Comparison of ENCODE assay signal across 8 cellular contexts in the genomic region with DNA sequence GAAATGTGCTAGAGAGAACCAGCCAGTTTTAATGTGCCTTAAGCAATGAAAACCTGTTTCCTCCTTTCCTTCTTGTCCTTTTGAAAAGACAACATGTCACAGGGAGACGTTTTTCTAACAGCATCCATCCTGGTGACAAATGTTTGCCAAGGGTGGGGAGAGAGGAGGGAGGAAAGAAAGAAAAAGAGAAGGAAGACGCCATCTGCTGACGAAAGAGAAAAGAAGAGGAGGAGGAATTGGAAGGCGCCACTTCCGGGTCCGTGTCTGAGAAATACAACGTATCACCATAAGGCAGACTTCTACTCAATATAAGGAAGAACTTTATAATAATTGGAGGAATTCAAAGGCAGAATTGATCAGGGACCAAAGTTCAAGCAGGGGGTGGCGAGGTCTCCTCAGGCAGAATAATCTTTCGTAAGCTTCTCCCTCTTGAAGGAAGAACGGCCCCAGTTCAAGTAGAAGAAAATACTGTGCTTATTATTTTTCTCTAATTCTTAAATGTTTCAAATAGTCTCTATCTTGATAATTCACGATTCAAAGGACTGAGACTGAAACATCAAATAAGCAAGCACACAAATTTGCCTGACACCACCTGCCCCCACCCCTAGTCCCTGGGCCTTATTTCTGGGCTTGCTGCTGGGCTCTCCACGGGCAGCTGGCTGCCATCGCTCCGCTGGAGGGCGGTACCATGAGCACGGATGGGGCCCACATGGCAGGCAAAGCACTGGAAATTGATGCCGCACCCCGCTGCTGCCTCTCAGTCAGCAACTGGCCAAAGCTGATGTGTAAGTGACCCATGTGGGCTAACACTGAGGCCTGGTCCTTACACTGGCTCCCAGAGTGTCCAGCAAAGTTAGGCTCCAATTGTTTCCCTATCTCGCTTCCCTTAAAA.
DNase-seq lines count a peak whose midpoint lies in the region; ATAC-seq and TF ChIP-seq lines count a peak whose summit lies in the region.

No MANE protein-coding gene starts in this region.

- H3K27ac Mint-ChIP-seq in T-cell (peak overlapping the region; percentile 92 to 95), MCF 10A (ENCODE audit: low read depth, unreplicated experiment) (peak overlapping the region; percentile 84)

- H3K4me3 ChIP-seq in LNCaP clone FGC (ENCODE audit: low read depth, low read length) (no peak overlapping the region), spleen (no peak overlapping the region)

- CTCF ChIA-PET in T-cell (lab: Charles Lee) (interaction anchor here (0.6 to 2.0 kb wide), 12 partner anchors 11 to 113 kb away, joined by 3 to 16 read pairs (median 6); no protein-coding TSS in a partner anchor), MCF 10A (lab: Yijun Ruan, JAX) (interaction anchor here (0.6 to 4.0 kb wide), 24 partner anchors 9 to 1595 kb away, joined by 3 to 33 read pairs (median 5); no protein-coding TSS in a partner anchor)

- no TSS peak for BruUV-seq in MCF 10A (replicated peaks; lab: Mats Ljungman, UMichigan)

- peak; percentile 71 for TF ChIP-seq CTCF in LNCaP clone FGC (IDR thresholded peaks at IDR 0.05; ENCODE audit: control insufficient read depth, extremely low read depth, insufficient read depth)
- peak; percentile 58 for TF ChIP-seq CTCF in MCF 10A (IDR thresholded peaks at IDR 0.05; ENCODE audit: unreplicated experiment)
- peak; percentile 38 to 80 (median 73) for TF ChIP-seq CTCF in spleen (IDR thresholded peaks at IDR 0.05 in 8 of 11, conservative IDR thresholded peaks at IDR 0.05 in 3 of 11)

- peaks cover 0 to 6% (median under 1%) of the 10 kb centered on the region in 8 donors for H3K9me3 ChIP-seq in spleen

- ATAC-seq in GM19035 (IDR thresholded peaks at IDR 0.05; ENCODE audit: unreplicated experiment), result peak; percentile 51
- peak; percentile 51 to 55 (median 53) for ATAC-seq in T-cell (replicated peaks in 1 of 4)

- H3K36me3 ChIP-seq in spleen, result peaks cover 0 to 8% (median 0%) of the 10 kb centered on the region in 6 donors

- H3K4me3 Mint-ChIP-seq in T-cell, result peak overlapping the region; percentile 17 to 52 (median 41)
- H3K4me3 Mint-ChIP-seq in MCF 10A (ENCODE audit: unreplicated experiment), result peak overlapping the region; percentile 15

- POLR2A ChIA-PET in T-cell (lab: Charles Lee), result interaction anchor here (0.5 to 0.6 kb wide), 3 partner anchors 75 to 188 kb away, joined by 3 to 7 read pairs (median 7); no protein-coding TSS in a partner anchor
- POLR2A ChIA-PET in MCF 10A (lab: Yijun Ruan, JAX), result interaction anchor here (0.6 to 3.7 kb wide), 18 partner anchors 9 to 193 kb away, joined by 3 to 43 read pairs (median 4); no protein-coding TSS in a partner anchor

- H3K4me1 ChIP-seq in spleen, result peaks cover 66 to 96% (median 78%) of the 10 kb centered on the region in 6 donors

- H3K9me3 Mint-ChIP-seq in T-cell, result peaks cover 0 to 3% (median 3%) of the 10 kb centered on the region in 3 donors
- no peaks in the 10 kb centered on the region for H3K9me3 Mint-ChIP-seq in MCF 10A (ENCODE audit: unreplicated experiment)

- H3K27me3 Mint-ChIP-seq in T-cell, result no peaks in the 10 kb centered on the region
- no peaks in the 10 kb centered on the region for H3K27me3 Mint-ChIP-seq in MCF 10A (ENCODE audit: insufficient read depth, unreplicated experiment)

- DNase-seq in CD1c-positive myeloid dendritic cell (ENCODE audit: extremely low spot score) (peak; percentile 67), LNCaP clone FGC (ENCODE audit: low read depth) (peak; percentile 88), T-cell (peak in 31 of 34 experiments; percentile 32 to 66 (median 54)), MCF 10A (ENCODE audit: unreplicated experiment) (peak; percentile 87), inferior parietal cortex (ENCODE audit: extremely low spot score) (peak; percentile 86), spleen (peak; percentile 84), NCI-H774 (lab: John Stamatoyannopoulos, UW) (no peak)

- intact Hi-C loops in MCF 10A (cut with micrococcal nuclease), result loop anchor here (1.0 kb wide), 2 partner anchors 25 to 110 kb away; no protein-coding TSS in a partner anchor
- intact Hi-C loops in spleen (cut with DNase I; ENCODE audit: low total_unique reads), result no loop called here

- 41 to 46% (median 41%) methylated on average over 19 of the region's 19 CpGs for WGBS in spleen, 5 donors

- no peak for TF ChIP-seq POLR2A in spleen (IDR thresholded peaks at IDR 0.05)

- H3K27ac ChIP-seq in spleen, result peak overlapping the region; percentile 49 to 82 (median 76)

- H3K4me1 Mint-ChIP-seq in T-cell (peaks cover 86 to 95% (median 91%) of the 10 kb centered on the region in 3 donors), MCF 10A (ENCODE audit: insufficient read depth, unreplicated experiment) (peaks cover 46% of the 10 kb centered on the region)

- H3K36me3 Mint-ChIP-seq in T-cell, result peaks cover 34% of the 10 kb centered on the region
- peaks cover 15% of the 10 kb centered on the region for H3K36me3 Mint-ChIP-seq in MCF 10A (ENCODE audit: insufficient read depth, unreplicated experiment)

- no peaks in the 10 kb centered on the region for H3K27me3 ChIP-seq in spleen (replicated peaks in 1 of 7)
